In the genomic region with DNA sequence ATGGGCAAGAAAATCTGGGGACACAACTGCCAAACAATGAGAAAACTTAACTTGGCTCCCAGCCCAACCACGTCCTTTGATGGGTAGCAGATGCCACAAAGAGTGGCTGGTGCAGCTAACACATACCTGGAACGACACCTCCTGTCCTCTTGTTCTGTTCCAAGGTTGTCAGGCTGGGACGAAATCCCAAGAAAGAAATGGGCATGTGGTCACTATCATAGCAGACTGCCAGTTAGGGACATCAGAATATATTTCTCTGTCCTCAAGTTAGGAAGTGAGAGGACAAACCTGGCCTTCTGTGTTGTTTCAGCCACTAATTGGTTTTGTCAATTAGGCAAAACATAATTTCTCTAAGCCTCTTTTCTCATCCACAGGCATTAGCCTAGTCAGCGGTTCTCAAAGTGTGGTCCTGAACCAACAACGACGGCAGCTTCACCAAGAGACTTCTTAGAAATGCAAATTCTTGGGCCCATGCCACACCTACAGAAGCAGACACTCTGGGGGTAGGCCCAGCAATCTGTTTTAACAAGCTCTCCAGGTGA, we compare ENCODE assay signal across 8 cellular contexts.
DNase-seq lines count a peak whose midpoint lies in the region; ATAC-seq and TF ChIP-seq lines count a peak whose summit lies in the region.

No MANE protein-coding gene starts in this region.

- POLR2A ChIA-PET in activated CD4-positive, alpha-beta T cell treated with anti-CD3 and anti-CD28 coated beads for 36 hours (lab: Charles Lee) = interaction anchor here (1.1 to 3.6 kb wide), 3 partner anchors 9 to 34 kb away, joined by 3 to 27 read pairs (median 3); no protein-coding TSS in a partner anchor

- peak overlapping the region; percentile 87 for H3K27ac Mint-ChIP-seq in activated CD4-positive, alpha-beta T cell treated with anti-CD3 and anti-CD28 coated beads for 36 hours

- H3K9me3 ChIP-seq in left ventricle myocardium inferior (replicated peaks) (no peaks in the 10 kb centered on the region), thymus (ENCODE audit: control insufficient read depth) (no peaks in the 10 kb centered on the region)

- no peak for ATAC-seq in activated CD4-positive, alpha-beta T cell treated with anti-CD3 and anti-CD28 coated beads for 36 hours

- peaks cover 91% of the 10 kb centered on the region for H3K4me1 Mint-ChIP-seq in activated CD4-positive, alpha-beta T cell treated with anti-CD3 and anti-CD28 coated beads for 36 hours

- H3K4me1 ChIP-seq in left ventricle myocardium inferior = peaks cover 100% of the 10 kb centered on the region
- peaks cover 46% of the 10 kb centered on the region for H3K4me1 ChIP-seq in thymus (ENCODE audit: control insufficient read depth, insufficient read depth, low read length)

- CTCF ChIA-PET in activated CD4-positive, alpha-beta T cell treated with anti-CD3 and anti-CD28 coated beads for 36 hours (lab: Charles Lee) = interaction anchor here (0.5 to 4.5 kb wide), 12 partner anchors 8 to 97 kb away, joined by 3 to 23 read pairs (median 6); partner anchors contain the start of gene RAPGEF1

- H3K27me3 ChIP-seq in left ventricle myocardium inferior (ENCODE audit: low read depth) (no peaks in the 10 kb centered on the region), thymus (ENCODE audit: control insufficient read depth, insufficient read depth) (no peaks in the 10 kb centered on the region)

- peak overlapping the region; percentile 72 for H3K4me3 Mint-ChIP-seq in activated CD4-positive, alpha-beta T cell treated with anti-CD3 and anti-CD28 coated beads for 36 hours

- H3K4me3 ChIP-seq in left ventricle myocardium inferior = peak overlapping the region; percentile 37
- no peak overlapping the region for H3K4me3 ChIP-seq in thymus (ENCODE audit: low read length)

- no peaks in the 10 kb centered on the region for H3K9me3 Mint-ChIP-seq in activated CD4-positive, alpha-beta T cell treated with anti-CD3 and anti-CD28 coated beads for 36 hours (ENCODE audit: low read depth)

- no peak for TF ChIP-seq CTCF in left ventricle myocardium inferior (IDR thresholded peaks at IDR 0.05; ENCODE audit: borderline replicate concordance)

- DNase-seq in activated CD4-positive, alpha-beta T cell treated with anti-CD3 and anti-CD28 coated beads for 36 hours = peak; percentile 62
- DNase-seq in activated CD4-positive, alpha-beta T cell treated with anti-CD3 and anti-CD28 coated beads for 1 hour = no peak
- DNase-seq in T-helper 9 cell (peak; percentile 52), left ventricle myocardium inferior (no peak), putamen (ENCODE audit: low spot score) (no peak), CD1c-positive myeloid dendritic cell (ENCODE audit: extremely low spot score) (no peak), GM19240 (ENCODE audit: insufficient read length, low spot score) (no peak)

- H3K27ac ChIP-seq in left ventricle myocardium inferior (replicated peaks) (peak overlapping the region; percentile 86), thymus (ENCODE audit: low read depth) (peak overlapping the region; percentile 84)

- peaks cover 11% of the 10 kb centered on the region for H3K36me3 Mint-ChIP-seq in activated CD4-positive, alpha-beta T cell treated with anti-CD3 and anti-CD28 coated beads for 36 hours (ENCODE audit: low read depth)

- H3K36me3 ChIP-seq in left ventricle myocardium inferior (no peaks in the 10 kb centered on the region), thymus (ENCODE audit: control insufficient read depth, insufficient read depth) (no peaks in the 10 kb centered on the region)

- no peaks in the 10 kb centered on the region for H3K27me3 Mint-ChIP-seq in activated CD4-positive, alpha-beta T cell treated with anti-CD3 and anti-CD28 coated beads for 36 hours

- intact Hi-C loops in activated CD4-positive, alpha-beta T cell treated with anti-CD3 and anti-CD28 coated beads for 36 hours (cut with DNase I, micrococcal nuclease) = no loop called here
- intact Hi-C loops in left ventricle myocardium inferior (cut with micrococcal nuclease) = loop anchor here (10.0 kb wide), 1 partner anchor 58 kb away; no protein-coding TSS in a partner anchor

- WGBS in thymus = 23% methylated on average over 6 of the region's 6 CpGs

Comparison
In these comparisons a context has a peak if more than half of its experiments do, and no peak if none do; other contexts are left out.
1. DNase-seq: peak in activated CD4-positive, alpha-beta T cell treated with anti-CD3 and anti-CD28 coated beads for 36 hours (single experiment) and T-helper 9 cell (single experiment); none in activated CD4-positive, alpha-beta T cell treated with anti-CD3 and anti-CD28 coated beads for 1 hour (single experiment), left ventricle myocardium inferior (single experiment), putamen (single experiment), CD1c-positive myeloid dendritic cell (single experiment) and GM19240 (single experiment).